Comparison of ENCODE assay signal across 25 cellular contexts in the genomic region with DNA sequence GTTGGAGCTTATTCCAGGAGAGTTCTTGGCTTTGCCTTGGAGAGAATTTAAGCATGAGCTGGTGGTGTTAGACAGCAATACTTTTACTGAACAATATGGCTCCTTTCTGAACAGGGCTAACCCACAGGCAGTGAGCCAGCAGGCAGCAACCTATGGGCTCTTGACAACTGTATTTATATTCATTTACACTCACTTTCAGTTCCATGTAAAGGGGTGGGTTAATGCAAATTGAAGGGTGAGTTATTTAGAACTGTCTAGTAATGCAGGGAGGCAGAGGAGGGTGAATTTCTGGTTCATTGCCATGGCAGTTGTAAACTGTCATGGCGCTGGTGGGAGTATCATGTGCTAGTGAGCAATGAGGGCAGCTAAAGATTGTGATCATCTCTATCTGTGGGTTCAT. TPM values are rescaled to one million over a fixed set of nuclear protein-coding genes. Genes with fewer than 3 reads are reported as not detected.
DNase-seq lines count a peak whose midpoint lies in the region; ATAC-seq and TF ChIP-seq lines count a peak whose summit lies in the region.
"Had no signal": no experiment of that assay in that cellular context is flagged by ENCODE, and none has a peak within 500 bp of the region (broad histone marks: within the 10 kb centered on the region; RNA-seq: fewer than 3 reads in every experiment).

No MANE protein-coding gene starts in this region.

- no peaks in the 10 kb centered on the region for H3K9me3 ChIP-seq in ascending aorta
- H3K9me3 ChIP-seq: Caco-2, psoas muscle, thoracic aorta had no signal

- H3K4me1 ChIP-seq in ascending aorta, result no peaks in the 10 kb centered on the region
- H3K4me1 ChIP-seq: Caco-2, psoas muscle had no signal

- no peaks in the 10 kb centered on the region for H3K9me3 Mint-ChIP-seq in stimulated activated memory B cell treated with anti-CD40 and anti-IgM and Interleukin-4, amounts not matched to agents 10 μg/mL and 1 μg/mL and 100 μg/mL, for 72 hours
- H3K9me3 Mint-ChIP-seq: activated naive CD4-positive, alpha-beta T cell treated with anti-CD3 and anti-CD28 coated beads for 36 hours had no signal

- H3K27me3 ChIP-seq in ascending aorta, result no peaks in the 10 kb centered on the region

- DNase-seq in caudate nucleus (lab: John Stamatoyannopoulos, UW) (no peak), NCI-H446 treated with DMSO at 0.1 percent for 48 hours (lab: John Stamatoyannopoulos, UW) (no peak), ascending aorta (ENCODE audit: low spot score in 2 of 2) (no peak)
- DNase-seq: activated CD4-positive, alpha-beta T cell treated with anti-CD3 and anti-CD28 coated beads for 36 hours; activated CD8-positive, alpha-beta memory T cell treated with anti-CD3 and anti-CD28 coated beads, Interleukin-2, amount 50 U/mL, for 4 hours; activated naive CD4-positive, alpha-beta T cell treated with anti-CD3 and anti-CD28 coated beads for 36 hours; Caco-2; foreskin fibroblast; hypothalamus; midbrain; NCI-H2081 treated with DMSO at 0.1 percent for 48 hours; NCI-H69; psoas muscle; T-helper 9 cell had no signal

- H3K4me3 Mint-ChIP-seq in stimulated activated memory B cell treated with anti-CD40 and anti-IgM and Interleukin-4, amounts not matched to agents 10 μg/mL and 1 μg/mL and 100 μg/mL, for 72 hours, result no peak overlapping the region
- H3K4me3 Mint-ChIP-seq: activated CD4-positive, alpha-beta T cell treated with anti-CD3 and anti-CD28 coated beads for 36 hours; activated naive CD4-positive, alpha-beta T cell treated with anti-CD3 and anti-CD28 coated beads for 36 hours; neural crest cell had no signal

- no peak overlapping the region for H3K27ac Mint-ChIP-seq in stimulated activated memory B cell treated with anti-CD40 and anti-IgM and Interleukin-4, amounts not matched to agents 10 μg/mL and 1 μg/mL and 100 μg/mL, for 72 hours
- H3K27ac Mint-ChIP-seq: activated CD4-positive, alpha-beta T cell treated with anti-CD3 and anti-CD28 coated beads for 36 hours; activated naive CD4-positive, alpha-beta T cell treated with anti-CD3 and anti-CD28 coated beads for 36 hours had no signal

- no peak overlapping the region for H3K4me3 ChIP-seq in ascending aorta
- H3K4me3 ChIP-seq: psoas muscle, thoracic aorta had no signal

- H3K36me3 Mint-ChIP-seq in stimulated activated memory B cell treated with anti-CD40 and anti-IgM and Interleukin-4, amounts not matched to agents 10 μg/mL and 1 μg/mL and 100 μg/mL, for 72 hours, result no peaks in the 10 kb centered on the region

- TF ChIP-seq CTCF in ascending aorta (IDR thresholded peaks at IDR 0.05), result no peak

- ATAC-seq in GM19328 (IDR thresholded peaks at IDR 0.05; ENCODE audit: unreplicated experiment) (peak; percentile 74), HG02852 (IDR thresholded peaks at IDR 0.05; ENCODE audit: unreplicated experiment) (peak; percentile 90), HG03469 (IDR thresholded peaks at IDR 0.05; ENCODE audit: unreplicated experiment) (peak; percentile 81)
- peak; percentile 83 for ATAC-seq in stimulated activated memory B cell treated with anti-CD40 and anti-IgM and Interleukin-4, amounts not matched to agents 10 μg/mL and 1 μg/mL and 100 μg/mL, for 72 hours
- ATAC-seq: activated CD4-positive, alpha-beta T cell treated with anti-CD3 and anti-CD28 coated beads for 36 hours; HepG2; psoas muscle had no signal

- no peaks in the 10 kb centered on the region for H3K27me3 Mint-ChIP-seq in stimulated activated memory B cell treated with anti-CD40 and anti-IgM and Interleukin-4, amounts not matched to agents 10 μg/mL and 1 μg/mL and 100 μg/mL, for 72 hours
- H3K27me3 Mint-ChIP-seq: activated CD4-positive, alpha-beta T cell treated with anti-CD3 and anti-CD28 coated beads for 36 hours had no signal

- intact Hi-C loops in ascending aorta (cut with DNase I), result no loop called here

- H3K27ac ChIP-seq in caudate nucleus (ENCODE audit: low read depth, low read length) (no peak overlapping the region), ascending aorta (no peak overlapping the region)
- H3K27ac ChIP-seq: psoas muscle, thoracic aorta had no signal

- no peaks in the 10 kb centered on the region for H3K36me3 ChIP-seq in ascending aorta
- H3K36me3 ChIP-seq: thoracic aorta had no signal

- H3K4me1 Mint-ChIP-seq in stimulated activated memory B cell treated with anti-CD40 and anti-IgM and Interleukin-4, amounts not matched to agents 10 μg/mL and 1 μg/mL and 100 μg/mL, for 72 hours, result no peaks in the 10 kb centered on the region
- H3K4me1 Mint-ChIP-seq: activated CD4-positive, alpha-beta T cell treated with anti-CD3 and anti-CD28 coated beads for 36 hours; neural crest cell had no signal

RNA-seq across cellular contexts. Expression of gene FOXR2, which starts 15.7 kb away (rescaled TPM):
- total RNA-seq in ascending aorta, result not detected
- total RNA-seq: activated CD4-positive, alpha-beta T cell treated with anti-CD3 and anti-CD28 coated beads for 36 hours; activated naive CD4-positive, alpha-beta T cell treated with anti-CD3 and anti-CD28 coated beads for 36 hours; astrocyte; Caco-2; endothelial cell of umbilical vein; HepG2; MCF 10A; neural crest cell; psoas muscle; SK-MEL-5; thoracic aorta had no signal
